In the genomic region with DNA sequence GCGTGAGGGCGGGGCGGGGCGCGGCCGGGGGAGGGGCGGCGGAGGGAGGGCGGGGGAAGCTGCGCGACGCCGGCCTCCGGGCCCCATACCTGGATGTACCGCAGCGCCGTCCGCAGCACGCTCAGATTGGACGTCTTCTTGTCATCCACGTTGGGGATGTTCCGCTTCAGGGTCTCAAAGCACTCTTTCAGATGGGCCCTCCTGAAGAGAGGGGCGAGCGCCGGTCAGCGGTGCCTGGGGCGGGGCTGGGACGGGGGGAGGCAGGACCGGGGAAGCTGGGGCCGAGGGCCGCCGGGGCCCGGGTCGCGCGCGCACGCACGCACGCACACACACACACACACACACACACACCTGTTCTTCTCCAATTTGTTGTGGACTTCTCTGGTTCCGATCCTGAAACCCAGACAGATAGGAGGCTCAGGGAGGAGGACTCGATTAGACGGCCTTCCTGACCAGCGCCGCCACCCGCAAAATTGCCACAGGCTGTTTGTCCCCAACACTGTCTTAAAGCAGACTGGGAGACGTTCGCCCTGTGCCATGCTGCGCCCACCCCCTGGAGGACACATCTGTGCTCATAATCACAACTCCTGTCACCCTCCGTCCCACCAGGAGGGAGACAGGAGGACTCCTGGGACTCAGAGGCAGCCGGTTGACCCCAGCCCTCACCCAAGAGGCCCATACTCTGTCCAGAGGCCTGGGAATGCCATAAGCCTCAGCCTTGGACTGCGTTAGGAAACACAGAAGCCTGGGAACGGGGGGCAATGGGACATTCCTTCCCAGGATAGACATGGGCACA, we compare ENCODE assay signal across 8 cellular contexts. TPM values are rescaled to one million over a fixed set of nuclear protein-coding genes. Genes with fewer than 3 reads are reported as not detected.
A peak's percentile ranks its signal among the peaks of the same experiment; 100 is the strongest.
DNase-seq lines count a peak whose midpoint lies in the region; ATAC-seq and TF ChIP-seq lines count a peak whose summit lies in the region.

No MANE protein-coding gene starts in this region.

- H3K36me3 ChIP-seq in heart left ventricle: peaks cover 0 to 8% (median 0%) of the 10 kb centered on the region in 9 donors
- no peaks in the 10 kb centered on the region for H3K36me3 ChIP-seq in breast epithelium
- H3K36me3 ChIP-seq in vagina: peaks cover 0 to 3% of the 10 kb centered on the region in 2 donors

- no peaks in the 10 kb centered on the region for H3K27me3 Mint-ChIP-seq in mesothelial cell of epicardium (ENCODE audit: low read depth)

- intact Hi-C loops in heart left ventricle (cut with DNase I): loop anchor here in 2 of 10 donors (1.0 to 10.0 kb wide), 3 partner anchors 7 to 679 kb away; a partner anchor contains a TSS
- intact Hi-C loops in Right ventricle myocardium inferior (cut with DNase I): loop anchor here (1.0 kb wide), 1 partner anchor 7 kb away; a partner anchor contains a TSS
- intact Hi-C loops in breast epithelium (cut with DNase I; ENCODE audit: low total_unique reads): loop anchor here (10.0 kb wide), 1 partner anchor 1751 kb away; a partner anchor contains a TSS
- intact Hi-C loops in vagina (cut with DNase I): loop anchor here (10.0 kb wide), 1 partner anchor 339 kb away; a partner anchor contains a TSS

- H3K4me1 ChIP-seq in heart left ventricle: peaks cover 34 to 86% (median 74%) of the 10 kb centered on the region in 12 donors
- peaks cover 8 to 63% of the 10 kb centered on the region in 2 donors for H3K4me1 ChIP-seq in breast epithelium
- H3K4me1 ChIP-seq in vagina: peaks cover 76% of the 10 kb centered on the region

- no peaks in the 10 kb centered on the region for H3K36me3 Mint-ChIP-seq in mesothelial cell of epicardium

- peaks cover 54% of the 10 kb centered on the region for H3K4me1 Mint-ChIP-seq in mesothelial cell of epicardium

- DNase-seq in heart left ventricle: peak in 1 of 5 donors; percentile 49
- DNase-seq in Right ventricle myocardium inferior (ENCODE audit: missing footprints): no peak
- no peak for DNase-seq in breast epithelium (ENCODE audit: low spot score in 2 of 2)
- DNase-seq in mesothelial cell of epicardium (ENCODE audit: low spot score in 2 of 2, unreplicated experiment in 2 of 2): no peak
- no peak for DNase-seq in vagina (ENCODE audit: extremely low spot score in 2 of 2)
- DNase-seq in NCI-H345 treated with DMSO at 0.1 percent for 48 hours (lab: John Stamatoyannopoulos, UW; ENCODE audit: unreplicated experiment): no peak
- no peak for DNase-seq in NCI-H2196 (lab: John Stamatoyannopoulos, UW; ENCODE audit: unreplicated experiment)

- peak overlapping the region in 11 of 12 donors; percentile 68 to 97 (median 86) for H3K4me3 ChIP-seq in heart left ventricle
- peak overlapping the region; percentile 61 to 79 (median 78) for H3K4me3 ChIP-seq in breast epithelium
- peak overlapping the region; percentile 81 to 97 for H3K4me3 ChIP-seq in vagina

- H3K27me3 ChIP-seq in heart left ventricle (no peaks in the 10 kb centered on the region), breast epithelium (no peaks in the 10 kb centered on the region), vagina (no peaks in the 10 kb centered on the region)

- 20 to 40% (median 25%) methylated on average over 28 to 53 of the region's 53 CpGs for WGBS in heart left ventricle, 4 donors

- peak overlapping the region; percentile 68 for H3K4me3 Mint-ChIP-seq in mesothelial cell of epicardium

- no peak for TF ChIP-seq CTCF in heart left ventricle (IDR thresholded peaks at IDR 0.05)
- no peak for TF ChIP-seq CTCF in breast epithelium (IDR thresholded peaks at IDR 0.05)
- TF ChIP-seq CTCF in mesothelial cell of epicardium (IDR thresholded peaks at IDR 0.05; ENCODE audit: unreplicated experiment): no peak
- no peak for TF ChIP-seq CTCF in vagina (IDR thresholded peaks at IDR 0.05)

- no peak for TF ChIP-seq POLR2A in heart left ventricle (IDR thresholded peaks at IDR 0.05)
- no peak for TF ChIP-seq POLR2A in breast epithelium (IDR thresholded peaks at IDR 0.05)
- no peak for TF ChIP-seq POLR2A in vagina (IDR thresholded peaks at IDR 0.05)

- H3K9me3 ChIP-seq in heart left ventricle (no peaks in the 10 kb centered on the region), breast epithelium (no peaks in the 10 kb centered on the region), vagina (no peaks in the 10 kb centered on the region)

- ATAC-seq in heart left ventricle (no peak), Right ventricle myocardium inferior (no peak), HG03159 (IDR thresholded peaks at IDR 0.05; ENCODE audit: unreplicated experiment) (no peak)

- H3K27ac ChIP-seq in heart left ventricle (peak overlapping the region; percentile 99 to 100 (median 100)), breast epithelium (peak overlapping the region; percentile 99), vagina (peak overlapping the region; percentile 99)

- H3K9me3 Mint-ChIP-seq in mesothelial cell of epicardium: no peaks in the 10 kb centered on the region

- peak overlapping the region; percentile 86 for H3K27ac Mint-ChIP-seq in mesothelial cell of epicardium

RNA-seq across cellular contexts. Expression of a gene that starts 6.7 kb away (rescaled TPM):
- 10 to 100 TPM in 4 of 9 donors, 1 to 10 TPM in 5; 4.1 to 20.4 (median 9.8) TPM for total RNA-seq in heart left ventricle
- polyA plus RNA-seq in heart left ventricle: 10 to 100 TPM in 1 of 2 donors, 1 to 10 TPM in 1; 7.2 to 10.3 TPM
- 10.9 TPM for total RNA-seq in Right ventricle myocardium inferior
- total RNA-seq in breast epithelium: 10 to 100 TPM in 1 of 3 donors, 1 to 10 TPM in 2; 7.7 to 10.2 (median 8.8) TPM
- total RNA-seq in mesothelial cell of epicardium: 47.5 to 49.1 TPM (median 48.3 TPM) in 3 replicates
- total RNA-seq in vagina: 28.5 TPM

RNA-seq across cellular contexts. Expression of a gene that starts 56.9 kb away (rescaled TPM):
- 10 to 100 TPM; 17.0 to 33.8 (median 22.3) TPM for total RNA-seq in heart left ventricle
- polyA plus RNA-seq in heart left ventricle: 10 to 100 TPM; 19.3 to 35.1 TPM
- total RNA-seq in Right ventricle myocardium inferior: 26.3 TPM
- total RNA-seq in breast epithelium: 100 to 1,000 TPM in 1 of 3 donors, 10 to 100 TPM in 2; 27.8 to 125 (median 85.5) TPM
- 79.2 to 80.9 TPM (median 79.3 TPM) in 3 replicates for total RNA-seq in mesothelial cell of epicardium
- 60.2 TPM for total RNA-seq in vagina

RNA-seq across cellular contexts. Expression of a gene that starts 57.9 kb away (rescaled TPM):
- total RNA-seq in heart left ventricle (10 to 100 TPM; 19.4 to 35.8 (median 22.3) TPM), Right ventricle myocardium inferior (20.2 TPM), breast epithelium (10 to 100 TPM; 28.8 to 43.6 (median 43.0) TPM), mesothelial cell of epicardium (37.7 to 41.4 TPM (median 40.6 TPM) in 3 replicates), vagina (17.7 TPM)
- polyA plus RNA-seq in heart left ventricle: 10 to 100 TPM; 12.0 to 26.4 TPM
